Comparison of ENCODE assay signal across 8 cellular contexts in the genomic region with DNA sequence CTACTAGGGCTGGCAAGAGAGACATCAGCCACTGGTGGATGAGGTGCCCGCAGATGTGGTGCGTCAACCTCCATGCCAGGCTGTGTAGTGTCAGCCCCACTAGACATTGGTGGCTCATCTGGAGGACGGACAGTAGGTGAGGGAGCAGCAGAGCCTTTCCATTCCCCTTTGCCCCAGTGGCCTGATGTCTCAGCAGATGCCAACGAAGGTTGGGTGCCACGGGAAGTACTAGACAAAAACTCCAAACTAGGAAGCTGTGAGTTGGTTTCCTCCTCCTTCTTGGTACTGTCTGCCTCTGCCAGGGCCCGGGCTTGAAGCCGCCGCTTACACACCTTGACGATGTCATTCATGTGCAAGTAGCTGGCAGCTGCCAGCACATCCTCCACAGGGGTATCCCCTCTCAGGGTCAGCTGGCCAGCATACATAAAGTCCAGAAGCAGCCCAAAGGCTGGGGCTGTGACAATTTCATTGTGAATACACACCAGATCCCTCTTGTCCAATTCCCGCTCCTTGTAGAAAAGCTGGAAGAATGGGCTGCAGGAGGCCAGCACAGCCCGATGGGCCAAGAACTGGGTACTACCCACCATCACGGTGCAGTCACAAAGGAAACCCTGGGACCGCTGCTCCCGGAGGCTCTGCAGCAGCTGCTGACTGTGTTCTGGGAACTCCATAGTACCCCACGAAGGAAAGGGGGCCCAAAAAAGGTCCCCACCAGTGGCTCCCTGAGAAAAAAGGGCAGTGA. TPM values are rescaled to one million over a fixed set of nuclear protein-coding genes. Genes with fewer than 3 reads are reported as not detected.
DNase-seq lines count a peak whose midpoint lies in the region; ATAC-seq, FAIRE-seq and TF ChIP-seq lines count a peak whose summit lies in the region.

No MANE protein-coding gene starts in this region.

- TF ChIP-seq CTCF in AG10803 (conservative IDR thresholded peaks at IDR 0.05; ENCODE audit: low read length), result no peak
- no peak for TF ChIP-seq CTCF in bronchial epithelial cell (IDR thresholded peaks at IDR 0.05; ENCODE audit: insufficient read depth, low read length, severe bottlenecking)

- DNase-seq in AG10803 (ENCODE audit: low read depth) (no peak), bronchial epithelial cell (ENCODE audit: low read depth) (no peak), OCI-M1 (lab: John Stamatoyannopoulos, UW) (no peak)
- no peak for DNase-seq in activated CD8-positive, alpha-beta memory T cell treated with anti-CD3 and anti-CD28 coated beads, Interleukin-2, amount 50 U/mL, for 48 hours

- H3K9ac ChIP-seq in muscle layer of colon (ENCODE audit: low read length), result no peak overlapping the region

- H3K27me3 ChIP-seq in bronchial epithelial cell (ENCODE audit: control insufficient read depth, insufficient read depth, low read length) (no peaks in the 10 kb centered on the region), muscle layer of colon (ENCODE audit: control insufficient read depth in 1 of 2, insufficient read depth in 2 of 2, low read length in 2 of 2) (no peaks in the 10 kb centered on the region)

- H3K27ac ChIP-seq in muscle layer of colon (ENCODE audit: low read depth, low read length), result peak overlapping the region; percentile 94

- FAIRE-seq in bronchial epithelial cell (lab: Jason Lieb, UNC), result no peak

- ATAC-seq in HG03432 (IDR thresholded peaks at IDR 0.05; ENCODE audit: unreplicated experiment), result peak; percentile 1
- ATAC-seq in HG03442 (IDR thresholded peaks at IDR 0.05; ENCODE audit: unreplicated experiment), result no peak
- no peak for ATAC-seq in GM18867 (IDR thresholded peaks at IDR 0.05; ENCODE audit: unreplicated experiment)

- peaks cover 18% of the 10 kb centered on the region for H3K4me1 ChIP-seq in muscle layer of colon (ENCODE audit: insufficient read depth, low read length)

- no peaks in the 10 kb centered on the region for H3K9me3 ChIP-seq in muscle layer of colon (ENCODE audit: low read length)

- H3K36me3 ChIP-seq in bronchial epithelial cell (ENCODE audit: control insufficient read depth, insufficient read depth, low read length), result peaks cover 7% of the 10 kb centered on the region
- peaks cover 21% of the 10 kb centered on the region for H3K36me3 ChIP-seq in muscle layer of colon (ENCODE audit: insufficient read depth, low read length)

- H3K4me3 ChIP-seq in AG10803 (ENCODE audit: low read length) (peak overlapping the region; percentile 80), bronchial epithelial cell (ENCODE audit: low read depth, low read length) (peak overlapping the region; percentile 57), muscle layer of colon (ENCODE audit: low read depth in 1 of 2, low read length in 2 of 2) (peak overlapping the region; percentile 78 to 92)

RNA-seq across cellular contexts. Expression of a gene that starts 0.8 kb away (rescaled TPM):
- 11.0 and 11.6 TPM in 2 replicates for total RNA-seq in bronchial epithelial cell

RNA-seq across cellular contexts. Expression of a gene that starts 8.2 kb away (rescaled TPM):
- total RNA-seq in bronchial epithelial cell, result 102 and 121 TPM in 2 replicates

RNA-seq across cellular contexts. Expression of a gene that starts 18.0 kb away (rescaled TPM):
- 16.6 and 17.1 TPM in 2 replicates for total RNA-seq in bronchial epithelial cell

RNA-seq across cellular contexts. Expression of a gene that starts 24.9 kb away (rescaled TPM):
- total RNA-seq in bronchial epithelial cell, result 21.4 and 27.4 TPM in 2 replicates

RNA-seq across cellular contexts. Expression of a gene that starts 25.9 kb away (rescaled TPM):
- 9.2 and 15.2 TPM in 2 replicates for total RNA-seq in bronchial epithelial cell
